In the genomic region with DNA sequence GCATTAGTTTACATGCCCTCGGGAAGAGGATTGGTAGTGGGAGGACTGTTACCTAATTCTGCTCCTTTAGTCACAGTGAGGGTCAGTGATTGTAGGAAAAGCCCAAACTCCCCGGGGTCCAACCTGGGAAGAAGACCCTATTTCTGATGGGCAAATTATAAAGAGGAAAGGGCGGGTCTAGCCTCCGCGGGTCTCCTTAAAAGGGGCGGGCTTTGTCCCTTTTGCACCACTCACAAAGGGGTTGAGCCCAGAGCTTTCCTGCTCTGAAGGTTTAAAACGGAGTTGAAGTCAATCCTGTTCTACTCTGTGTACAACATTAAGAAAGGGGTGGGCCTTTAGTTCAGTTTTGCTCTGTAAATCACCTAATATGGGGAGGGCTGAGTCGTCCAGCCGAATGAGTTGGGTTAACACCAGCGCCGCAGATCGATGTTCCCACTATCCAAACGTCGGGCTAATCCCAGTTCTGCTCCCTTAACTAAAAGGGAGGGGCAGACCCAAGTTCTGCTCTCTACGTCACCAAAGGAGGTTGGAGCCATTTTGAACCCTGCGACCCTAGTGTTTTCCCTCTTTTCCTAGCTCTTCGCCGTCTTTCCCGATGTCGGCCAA, we compare ENCODE assay signal across 8 cellular contexts. TPM values are rescaled to one million over a fixed set of nuclear protein-coding genes. Genes with fewer than 3 reads are reported as not detected.
DNase-seq lines count a peak whose midpoint lies in the region; ATAC-seq and TF ChIP-seq lines count a peak whose summit lies in the region.

No MANE protein-coding gene starts in this region.

- dilution Hi-C loops in mammary epithelial cell (cut with HindIII; ENCODE audit: low sequenced_read_pairs): loop anchor here (5.0 kb wide), 1 partner anchor 50 kb away; a partner anchor contains a TSS

- TF ChIP-seq CTCF in DND-41 (IDR thresholded peaks at IDR 0.05; ENCODE audit: borderline replicate concordance, extremely low read depth, low read length, poor library complexity, severe bottlenecking) (no peak), mammary epithelial cell (conservative IDR thresholded peaks at IDR 0.05 in 1 of 2, IDR thresholded peaks at IDR 0.05 in 1 of 2; ENCODE audit: extremely low read depth in 1 of 2, insufficient read depth in 1 of 2, low read depth in 1 of 2, low read length in 2 of 2) (no peak), right lobe of liver (IDR thresholded peaks at IDR 0.05) (no peak)

- peak; percentile 35 for TF ChIP-seq POLR2A in right lobe of liver (IDR thresholded peaks at IDR 0.05)

- H3K9me3 ChIP-seq in DND-41 (ENCODE audit: insufficient read depth, low read length, severe bottlenecking): no peaks in the 10 kb centered on the region
- H3K9me3 ChIP-seq in mammary epithelial cell (replicated peaks; ENCODE audit: insufficient read depth, low read length): no peaks in the 10 kb centered on the region
- H3K9me3 ChIP-seq in right lobe of liver: no peaks in the 10 kb centered on the region
- no peaks in the 10 kb centered on the region for H3K9me3 ChIP-seq in thymus (ENCODE audit: control insufficient read depth)

- DNase-seq in DND-41 (peak; percentile 66), mammary epithelial cell (no peak), right lobe of liver (no peak)

- H3K27me3 ChIP-seq in DND-41 (ENCODE audit: insufficient read depth, low read length, poor library complexity) (no peaks in the 10 kb centered on the region), mammary epithelial cell (ENCODE audit: insufficient read depth, low read length) (no peaks in the 10 kb centered on the region), right lobe of liver (no peaks in the 10 kb centered on the region), thymus (ENCODE audit: control insufficient read depth, insufficient read depth) (no peaks in the 10 kb centered on the region)

- in situ Hi-C loops in mammary epithelial cell (cut with MboI; ENCODE audit: low sequenced_read_pairs in 2 of 2): no loop called here

- H3K9ac ChIP-seq in DND-41 (ENCODE audit: low read depth, low read length) (peak overlapping the region; percentile 92), mammary epithelial cell (ENCODE audit: insufficient read depth, low read length) (peak overlapping the region; percentile 88)

- H4K20me1 ChIP-seq in DND-41 (ENCODE audit: insufficient read depth, low read length): no peaks in the 10 kb centered on the region
- H4K20me1 ChIP-seq in mammary epithelial cell (ENCODE audit: insufficient read depth, low read length): no peaks in the 10 kb centered on the region

- H3K4me1 ChIP-seq in DND-41 (ENCODE audit: insufficient read depth, low read length) (peaks cover 53% of the 10 kb centered on the region), mammary epithelial cell (ENCODE audit: insufficient read depth, low read length) (peaks cover 43% of the 10 kb centered on the region), right lobe of liver (peaks cover 0 to 32% (median 9%) of the 10 kb centered on the region in 4 donors), thymus (ENCODE audit: control insufficient read depth, insufficient read depth, low read length) (peaks cover 26% of the 10 kb centered on the region)

- BruUV-seq in mammary epithelial cell (replicated peaks; lab: Mats Ljungman, UMichigan): TSS peak; percentile 82

- peak overlapping the region; percentile 17 to 91; a peak in 3 of 4 replicates for H3K4me3 ChIP-seq in DND-41 (ENCODE audit: low read depth in 1 of 2, low read length in 2 of 2)
- H3K4me3 ChIP-seq in mammary epithelial cell (replicated peaks in 1 of 3; ENCODE audit: insufficient read depth in 1 of 3, low read depth in 2 of 3, low read length in 3 of 3): peak overlapping the region; percentile 52 to 94 (median 69)
- H3K4me3 ChIP-seq in right lobe of liver: peak overlapping the region; percentile 19 to 87 (median 85)
- peak overlapping the region; percentile 80 for H3K4me3 ChIP-seq in thymus (ENCODE audit: low read length)

- no peak for ATAC-seq in DND-41 (ENCODE audit: insufficient read depth, low read depth)
- ATAC-seq in HG03103 (IDR thresholded peaks at IDR 0.05; ENCODE audit: low read depth, unreplicated experiment): peak; percentile 13
- ATAC-seq in right lobe of liver: peak in 2 of 4 donors; percentile 1 to 3
- no peak for ATAC-seq in GM21360 (IDR thresholded peaks at IDR 0.05; ENCODE audit: unreplicated experiment)
- ATAC-seq in HG03135 (IDR thresholded peaks at IDR 0.05; ENCODE audit: unreplicated experiment): no peak

- CTCF ChIA-PET in mammary epithelial cell (lab: Charles Lee; ENCODE audit: low non-redundant PET): interaction anchor here (0.6 kb wide), 2 partner anchors 18 to 42 kb away, joined by 3 read pairs; no protein-coding TSS in a partner anchor

- H3K4me2 ChIP-seq in DND-41 (ENCODE audit: insufficient read depth, low read length) (peak overlapping the region; percentile 75), mammary epithelial cell (ENCODE audit: insufficient read depth, low read depth, low read length) (peak overlapping the region; percentile 81)

- H2AFZ ChIP-seq in DND-41 (ENCODE audit: low read depth, low read length) (peak overlapping the region; percentile 73), mammary epithelial cell (ENCODE audit: low read depth, low read length) (peak overlapping the region; percentile 76)

- H3K27ac ChIP-seq in DND-41 (ENCODE audit: low read length): peak overlapping the region; percentile 93
- peak overlapping the region; percentile 94 for H3K27ac ChIP-seq in mammary epithelial cell (ENCODE audit: insufficient read depth, low read depth, low read length)
- peak overlapping the region; percentile 73 to 97 (median 82) for H3K27ac ChIP-seq in right lobe of liver
- peak overlapping the region; percentile 95 for H3K27ac ChIP-seq in thymus (ENCODE audit: low read depth)

- peaks cover 47% of the 10 kb centered on the region for H3K79me2 ChIP-seq in DND-41 (ENCODE audit: insufficient read depth, low read length)
- H3K79me2 ChIP-seq in mammary epithelial cell (ENCODE audit: insufficient read depth, low read length): peaks cover 43% of the 10 kb centered on the region

- WGBS in mammary epithelial cell (ENCODE audit: low coverage, missing lambda C conversion rate): under 1% methylated on average over 19 of the region's 20 CpGs
- WGBS in right lobe of liver (ENCODE audit: insufficient coverage, low coverage, low lambda C conversion rate, missing lambda C conversion rate): 0% methylated on average over 19 of the region's 20 CpGs
- WGBS in thymus: 1% methylated on average over 20 of the region's 20 CpGs

- H3K36me3 ChIP-seq in DND-41 (ENCODE audit: insufficient read depth, low read length): peaks cover 28% of the 10 kb centered on the region
- H3K36me3 ChIP-seq in mammary epithelial cell (ENCODE audit: insufficient read depth, low read length): no peaks in the 10 kb centered on the region
- peaks cover 0 to 3% (median 0%) of the 10 kb centered on the region in 4 donors for H3K36me3 ChIP-seq in right lobe of liver
- peaks cover 19% of the 10 kb centered on the region for H3K36me3 ChIP-seq in thymus (ENCODE audit: control insufficient read depth, insufficient read depth)

- intact Hi-C loops in mammary epithelial cell (cut with micrococcal nuclease) (loop anchor here (1.0 kb wide), 4 partner anchors 13 to 47 kb away; a partner anchor contains a TSS), right lobe of liver (cut with DNase I) (no loop called here)

TF ChIP-seq in PFSK-1, 5 proteins besides CTCF, POLR2A, EP300 and RAD21 (continues in another document):
- no peak for TF ChIP-seq SIN3A (IDR thresholded peaks at IDR 0.05; ENCODE audit: borderline replicate concordance, insufficient read depth, low read length)
- 0 out of 2 replicates have a peak, but pooled peaks have one; percentile 15 for TF ChIP-seq POLR2AphosphoS5 (IDR thresholded peaks at IDR 0.05; ENCODE audit: low read depth, low read length)
- no peak for TF ChIP-seq FOXP2 (optimal IDR thresholded peaks at IDR 0.05; ENCODE audit: borderline replicate concordance, extremely low read depth, extremely low read length, insufficient read depth)

RNA-seq across cellular contexts. Expression of a gene that starts 0.9 kb away (rescaled TPM):
- polyA plus RNA-seq in PFSK-1 (2012; ENCODE audit: insufficient read length, low read depth): 86.8 TPM
- total RNA-seq in mammary epithelial cell: 10 to 100 TPM; 28.4 to 28.7 TPM
- 65.3 TPM for polyA plus RNA-seq in mammary epithelial cell
- polyA minus RNA-seq in mammary epithelial cell: 47.0 TPM
- 10 to 100 TPM; 50.5 to 90.4 (median 60.9) TPM for total RNA-seq in right lobe of liver
- polyA plus RNA-seq in thymus: 77.3 TPM

RNA-seq across cellular contexts. Expression of a gene that starts 1.4 kb away (rescaled TPM):
- polyA plus RNA-seq in PFSK-1 (2012; ENCODE audit: insufficient read length, low read depth): 61.6 TPM
- total RNA-seq in mammary epithelial cell (10 to 100 TPM; 32.5 to 56.5 TPM), right lobe of liver (10 to 100 TPM; 23.5 to 36.9 (median 31.6) TPM)
- polyA plus RNA-seq in mammary epithelial cell (97.8 TPM), thymus (32.6 TPM)
- polyA minus RNA-seq in mammary epithelial cell: 143 TPM

RNA-seq across cellular contexts. Expression of a gene that starts 6.8 kb away (rescaled TPM):
- polyA plus RNA-seq in PFSK-1 (2012; ENCODE audit: insufficient read length, low read depth): 7.0 TPM
- total RNA-seq in mammary epithelial cell: 1 to 10 TPM in 1 of 2 donors, under 1 TPM in 1; 0.33 to 6.1 TPM
- polyA plus RNA-seq in mammary epithelial cell: 1.8 TPM
- polyA minus RNA-seq in mammary epithelial cell: not detected
- 1 to 10 TPM in 4 of 6 experiments, under 1 TPM in 2; 0.81 to 3.4 (median 1.8) TPM for total RNA-seq in right lobe of liver
- polyA plus RNA-seq in thymus: 81.3 TPM

RNA-seq across cellular contexts. Expression of a gene that starts 12.7 kb away (rescaled TPM):
- polyA plus RNA-seq in PFSK-1 (2012; ENCODE audit: insufficient read length, low read depth): 85.9 TPM
- total RNA-seq in mammary epithelial cell (10 to 100 TPM; 28.5 to 59.1 TPM), right lobe of liver (10 to 100 TPM; 15.5 to 29.5 (median 24.3) TPM)
- polyA plus RNA-seq in mammary epithelial cell (39.1 TPM), thymus (76.9 TPM)
- 30.7 TPM for polyA minus RNA-seq in mammary epithelial cell

RNA-seq across cellular contexts. Expression of a gene that starts 12.9 kb away (rescaled TPM):
- 12.5 TPM for polyA plus RNA-seq in PFSK-1 (2012; ENCODE audit: insufficient read length, low read depth)
- 1 to 10 TPM in 1 of 2 donors, under 1 TPM in 1; 0.50 to 7.9 TPM for total RNA-seq in mammary epithelial cell
- 2.0 TPM for polyA plus RNA-seq in mammary epithelial cell
- not detected for polyA minus RNA-seq in mammary epithelial cell
- 1 to 10 TPM; 1.4 to 6.0 (median 4.2) TPM for total RNA-seq in right lobe of liver
- 31.9 TPM for polyA plus RNA-seq in thymus
